ENCODE assay signal across 13 cellular contexts in genomic region chr1:16235347-16235746, GRCh38.
"Had no signal": no experiment of that assay in that cellular context is flagged by ENCODE, and none has a peak within 500 bp of the region (broad histone marks: within the 10 kb centered on the region; RNA-seq: fewer than 3 reads in every experiment).

No MANE protein-coding gene starts in this region.

- H3K9me3 Mint-ChIP-seq: activated naive CD8-positive, alpha-beta T cell treated with anti-CD3 and anti-CD28 coated beads for 36 hours; activated T-cell treated with anti-CD3 and anti-CD28 coated beads, Interleukin-2, amount 50 U/mL, for 24 hours; dendritic cell treated with granulocyte-macrophage colony-stimulating factor and Interleukin-4, amounts not matched to agents 40 ng/mL and 50 ng/mL, for 4 days; stimulated activated effector memory CD8-positive, alpha-beta T cell treated with anti-CD3 and anti-CD28 coated beads, Interleukin-12 subunit alpha, Interleukin-12 subunit beta, amount 100 ng/mL, for 72 hours; T-helper 2 cell treated with Interferon-gamma antibody and Interleukin-4, amounts not matched to agents 5 μg/mL and 100 μg/mL, for 36 hours had no signal

- DNase-seq: activated CD4-positive, alpha-beta T cell treated with anti-CD3 and anti-CD28 coated beads, Interleukin-2, amount 50 U/mL, for 4 hours; activated CD8-positive, alpha-beta memory T cell treated with anti-CD3 and anti-CD28 coated beads, Interleukin-2, amount 10 ng/mL, durations not matched to agents 7 days and 5 days; activated naive CD8-positive, alpha-beta T cell treated with anti-CD3 and anti-CD28 coated beads for 36 hours; activated T-cell treated with anti-CD3 and anti-CD28 coated beads, Interleukin-2, amount 50 U/mL, for 24 hours; brain microvascular endothelial cell; effector memory CD4-positive, alpha-beta T cell; foreskin melanocyte; head of caudate nucleus; nucleus accumbens had no signal

- H3K36me3 Mint-ChIP-seq: activated CD8-positive, alpha-beta memory T cell treated with anti-CD3 and anti-CD28 coated beads, Interleukin-2, amount 10 ng/mL, durations not matched to agents 7 days and 5 days; activated naive CD8-positive, alpha-beta T cell treated with anti-CD3 and anti-CD28 coated beads for 36 hours had no signal

- H3K27ac ChIP-seq: brain microvascular endothelial cell had no signal

- H3K27ac Mint-ChIP-seq: activated CD8-positive, alpha-beta memory T cell treated with anti-CD3 and anti-CD28 coated beads, Interleukin-2, amount 10 ng/mL, durations not matched to agents 7 days and 5 days; activated naive CD8-positive, alpha-beta T cell treated with anti-CD3 and anti-CD28 coated beads for 36 hours; activated T-cell treated with anti-CD3 and anti-CD28 coated beads, Interleukin-2, amount 50 U/mL, for 24 hours; T-helper 2 cell treated with Interferon-gamma antibody and Interleukin-4, amounts not matched to agents 5 μg/mL and 100 μg/mL, for 36 hours had no signal

- H3K27me3 Mint-ChIP-seq: activated CD8-positive, alpha-beta memory T cell treated with anti-CD3 and anti-CD28 coated beads, Interleukin-2, amount 10 ng/mL, durations not matched to agents 7 days and 5 days; activated naive CD8-positive, alpha-beta T cell treated with anti-CD3 and anti-CD28 coated beads for 36 hours; activated T-cell treated with anti-CD3 and anti-CD28 coated beads, Interleukin-2, amount 50 U/mL, for 24 hours; naive thymus-derived CD4-positive, alpha-beta T cell had no signal

- H3K27me3 ChIP-seq: brain microvascular endothelial cell had no signal

- H3K36me3 ChIP-seq: brain microvascular endothelial cell had no signal
